ENCODE assay signal across 8 cellular contexts in the genomic region with DNA sequence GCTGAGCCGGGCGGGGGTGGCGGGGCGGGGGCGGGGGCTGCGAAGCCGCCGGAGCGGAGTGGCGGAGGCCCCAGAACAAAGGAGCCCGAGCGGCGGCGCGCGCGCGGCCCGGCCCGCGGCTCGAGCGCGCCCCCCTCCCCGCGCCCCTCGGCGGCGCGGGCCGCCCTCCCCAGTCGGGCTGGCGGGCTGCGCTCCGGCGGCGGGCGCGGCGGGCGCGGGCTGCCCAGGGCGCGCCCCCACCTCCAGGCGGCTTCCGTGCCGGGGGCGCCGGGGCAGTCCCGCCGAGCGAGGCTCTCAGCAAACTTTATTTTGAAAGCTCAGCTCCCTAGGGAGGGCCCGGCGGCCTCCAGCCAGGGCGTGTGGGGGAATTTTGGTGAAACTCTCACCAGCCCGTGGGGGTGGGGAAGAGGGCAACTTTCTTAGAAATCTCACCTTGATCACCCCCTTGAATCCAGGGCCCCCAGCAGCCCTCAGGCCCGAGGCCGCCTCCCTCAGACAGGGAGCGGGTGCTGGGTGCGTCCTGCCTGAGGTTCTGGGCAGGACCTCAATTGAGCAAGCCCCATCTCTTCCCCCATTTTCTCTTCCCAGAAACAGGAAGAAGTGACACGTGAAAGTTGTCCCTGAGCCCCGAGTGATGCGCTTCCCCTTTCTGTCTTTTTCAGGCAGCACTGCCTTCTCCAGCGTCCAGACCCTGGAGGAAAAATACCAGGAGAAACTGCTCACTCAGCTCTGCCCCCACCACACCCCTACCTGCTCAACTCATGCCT. TPM values are rescaled to one million over a fixed set of nuclear protein-coding genes. Genes with fewer than 3 reads are reported as not detected.
DNase-seq lines count a peak whose midpoint lies in the region; ATAC-seq and TF ChIP-seq lines count a peak whose summit lies in the region.

No MANE protein-coding gene starts in this region.

- peak overlapping the region; percentile 90 for H3K27ac ChIP-seq in naive thymus-derived CD4-positive, alpha-beta T cell (ENCODE audit: low read depth, low read length)
- peak overlapping the region in 1 of 2 donors; percentile 46 for H3K27ac ChIP-seq in tibial artery

- H3K4me2 ChIP-seq in Loucy (ENCODE audit: low read depth, low read length, poor library complexity, severe bottlenecking): peak overlapping the region; percentile 96

- no peaks in the 10 kb centered on the region for H3K9me2 ChIP-seq in Loucy (replicated peaks; ENCODE audit: low read depth, low read length)

- DNase-seq in Daoy (ENCODE audit: low read depth) (peak; percentile 42), tibial artery (peak; percentile 54 to 74), SK-N-DZ (ENCODE audit: low spot score) (no peak)
- DNase-seq in activated CD4-positive, alpha-beta T cell treated with anti-CD3 and anti-CD28 coated beads, Interleukin-2, amount 50 U/mL, for 4 hours: peak; percentile 59 to 64
- peak in 8 of 9 donors; percentile 43 to 78 (median 52) for DNase-seq in naive thymus-derived CD4-positive, alpha-beta T cell

- POLR2A ChIA-PET in naive thymus-derived CD4-positive, alpha-beta T cell (lab: Charles Lee): interaction anchor here (1.0 to 4.1 kb wide), 13 partner anchors 11 to 161 kb away, joined by 3 to 19 read pairs (median 4); a partner anchor contains a TSS

- peaks cover under 1 to 40% (median 14%) of the 10 kb centered on the region in 5 donors for H3K36me3 Mint-ChIP-seq in naive thymus-derived CD4-positive, alpha-beta T cell

- H3K27me3 Mint-ChIP-seq in naive thymus-derived CD4-positive, alpha-beta T cell: peaks cover 0 to 28% (median 0%) of the 10 kb centered on the region in 5 donors

- H3K4me3 ChIP-seq in Loucy (ENCODE audit: low read length, poor library complexity, severe bottlenecking) (peak overlapping the region; percentile 84), endocrine pancreas (ENCODE audit: control insufficient read depth, insufficient read depth, low read length) (no peak overlapping the region), tibial artery (peak overlapping the region; percentile 61 to 66)
- H3K4me3 ChIP-seq in naive thymus-derived CD4-positive, alpha-beta T cell (ENCODE audit: low read length): peak overlapping the region; percentile 62

- CTCF ChIA-PET in naive thymus-derived CD4-positive, alpha-beta T cell (lab: Charles Lee): interaction anchor here (0.5 to 1.1 kb wide), 3 partner anchors 16 to 56 kb away, joined by 3 read pairs; no protein-coding TSS in a partner anchor

- H3K4me1 Mint-ChIP-seq in naive thymus-derived CD4-positive, alpha-beta T cell: peaks cover 64 to 85% (median 81%) of the 10 kb centered on the region in 7 donors

- H3K9me3 ChIP-seq in Loucy (ENCODE audit: insufficient read depth, low read depth, low read length) (no peaks in the 10 kb centered on the region), endocrine pancreas (ENCODE audit: control insufficient read depth, low read length) (no peaks in the 10 kb centered on the region), tibial artery (no peaks in the 10 kb centered on the region)
- no peaks in the 10 kb centered on the region for H3K9me3 ChIP-seq in naive thymus-derived CD4-positive, alpha-beta T cell (ENCODE audit: control insufficient read depth in 2 of 3, low read length in 3 of 3)

- peak overlapping the region; percentile 88 for H3K9ac ChIP-seq in Loucy (ENCODE audit: low read depth, low read length, poor library complexity, severe bottlenecking)
- peak overlapping the region; percentile 47 for H3K9ac ChIP-seq in endocrine pancreas (ENCODE audit: control insufficient read depth, insufficient read depth, low read length)

- TF ChIP-seq CTCF in Loucy (conservative IDR thresholded peaks at IDR 0.05; ENCODE audit: low read length) (no peak), tibial artery (IDR thresholded peaks at IDR 0.05) (no peak)

- intact Hi-C loops in naive thymus-derived CD4-positive, alpha-beta T cell (cut with micrococcal nuclease): loop anchor here (1.0 to 5.0 kb wide), 14 partner anchors 13 to 407 kb away; a partner anchor contains a TSS
- intact Hi-C loops in tibial artery (cut with DNase I; ENCODE audit: low total_unique reads): no loop called here

- no peaks in the 10 kb centered on the region for H3K36me3 ChIP-seq in Loucy (ENCODE audit: insufficient read depth, low read length)
- no peaks in the 10 kb centered on the region for H3K36me3 ChIP-seq in endocrine pancreas (ENCODE audit: control insufficient read depth, insufficient read depth, low read length)
- H3K36me3 ChIP-seq in naive thymus-derived CD4-positive, alpha-beta T cell (ENCODE audit: control insufficient read depth in 2 of 3, insufficient read depth in 3 of 3, low read length in 3 of 3): peaks cover 0 to 4% (median 0%) of the 10 kb centered on the region in 3 experiments
- no peaks in the 10 kb centered on the region for H3K36me3 ChIP-seq in tibial artery

- H3K9me3 Mint-ChIP-seq in naive thymus-derived CD4-positive, alpha-beta T cell: peaks cover 0 to 4% (median 0%) of the 10 kb centered on the region in 11 donors

- peak; percentile 39 for ATAC-seq in GM21619 (IDR thresholded peaks at IDR 0.05; ENCODE audit: unreplicated experiment)
- peak; percentile 63 for ATAC-seq in naive thymus-derived CD4-positive, alpha-beta T cell

- peak overlapping the region; percentile 83 to 93 (median 88) for H3K4me3 Mint-ChIP-seq in naive thymus-derived CD4-positive, alpha-beta T cell

- peaks cover 86% of the 10 kb centered on the region for H3K4me1 ChIP-seq in Loucy (ENCODE audit: insufficient read depth, low read length, poor library complexity, severe bottlenecking)
- H3K4me1 ChIP-seq in endocrine pancreas (ENCODE audit: control insufficient read depth, insufficient read depth, low read length): peaks cover 5% of the 10 kb centered on the region
- peaks cover 40 to 63% of the 10 kb centered on the region in 2 donors for H3K4me1 ChIP-seq in naive thymus-derived CD4-positive, alpha-beta T cell (ENCODE audit: control insufficient read depth in 2 of 2, insufficient read depth in 2 of 2, low read length in 2 of 2)
- H3K4me1 ChIP-seq in tibial artery: peaks cover 0 to 63% (median 48%) of the 10 kb centered on the region in 4 donors

- H2AFZ ChIP-seq in Loucy (ENCODE audit: low read length): no peak overlapping the region

- peak overlapping the region; percentile 66 to 94 (median 87) for H3K27ac Mint-ChIP-seq in naive thymus-derived CD4-positive, alpha-beta T cell

- H3K79me2 ChIP-seq in Loucy (ENCODE audit: insufficient read depth, low read length): peaks cover 69% of the 10 kb centered on the region

- H3F3A ChIP-seq in Loucy (ENCODE audit: low read depth): peaks cover 6% of the 10 kb centered on the region; the same call in 1 of the 2 replicates

- H4K20me1 ChIP-seq in Loucy (ENCODE audit: insufficient read depth, low read length, poor library complexity, severe bottlenecking): peaks cover 48% of the 10 kb centered on the region

- no peaks in the 10 kb centered on the region for H3K27me3 ChIP-seq in Loucy (ENCODE audit: insufficient read depth, low read length, poor library complexity, severe bottlenecking)
- H3K27me3 ChIP-seq in endocrine pancreas (ENCODE audit: control insufficient read depth, insufficient read depth, low read length): no peaks in the 10 kb centered on the region
- H3K27me3 ChIP-seq in naive thymus-derived CD4-positive, alpha-beta T cell (ENCODE audit: control insufficient read depth in 2 of 2, insufficient read depth in 2 of 2, low read length in 2 of 2): no peaks in the 10 kb centered on the region
- no peaks in the 10 kb centered on the region for H3K27me3 ChIP-seq in tibial artery

RNA-seq across cellular contexts. Expression of a gene that starts 0.8 kb away (rescaled TPM):
- 2.2 and 2.9 TPM in 2 replicates for total RNA-seq in Daoy (2014; rRNA removed; shearing (Covaris generic))
- total RNA-seq in naive thymus-derived CD4-positive, alpha-beta T cell: 10 to 100 TPM; 19.1 to 38.6 (median 28.6) TPM
- 1 to 10 TPM in 1 of 2 donors, under 1 TPM in 1; 0.77 to 1.1 TPM for polyA plus RNA-seq in naive thymus-derived CD4-positive, alpha-beta T cell
- polyA plus RNA-seq in SK-N-DZ (2014; cell fraction: cytosol; rRNA removed): 7.4 and 8.5 TPM in 2 replicates
- 6.7 and 12.0 TPM in 2 replicates for polyA plus RNA-seq in SK-N-DZ (2014; cell fraction: nucleus; rRNA removed)

RNA-seq across cellular contexts. Expression of a gene that starts 58.8 kb away (rescaled TPM):
- total RNA-seq in Daoy (2014; rRNA removed; shearing (Covaris generic)): 52.2 and 63.4 TPM in 2 replicates
- 10 to 100 TPM; 43.1 to 73.9 (median 65.8) TPM for total RNA-seq in naive thymus-derived CD4-positive, alpha-beta T cell
- 100 to 1,000 TPM; 207 to 220 TPM for polyA plus RNA-seq in naive thymus-derived CD4-positive, alpha-beta T cell
- polyA plus RNA-seq in SK-N-DZ (2014; cell fraction: cytosol; rRNA removed): 145 and 154 TPM in 2 replicates
- polyA plus RNA-seq in SK-N-DZ (2014; cell fraction: nucleus; rRNA removed): 97.8 and 110 TPM in 2 replicates
